Comparison of ENCODE assay signal across 8 cellular contexts in the genomic region with DNA sequence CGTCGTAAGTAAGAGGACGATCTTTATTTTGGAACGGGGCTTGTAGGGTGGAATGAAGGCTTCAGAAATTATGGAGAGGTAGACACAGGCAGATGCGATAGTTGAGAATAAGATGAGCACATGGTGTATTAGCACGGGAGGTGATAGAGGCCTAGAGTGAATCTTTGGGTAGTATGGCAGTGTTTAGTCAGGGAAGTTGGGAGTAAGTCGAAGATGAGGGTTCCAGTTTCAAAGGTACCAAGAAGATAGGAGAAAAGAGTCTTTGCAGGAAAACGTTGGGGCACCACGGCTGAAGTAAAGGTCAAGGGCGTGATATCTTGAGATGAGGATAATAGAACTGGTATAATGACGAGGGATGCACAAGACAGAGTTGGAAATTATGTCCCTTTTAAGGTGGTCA. TPM values are rescaled to one million over a fixed set of nuclear protein-coding genes. Genes with fewer than 3 reads are reported as not detected.
A peak's percentile ranks its signal among the peaks of the same experiment; 100 is the strongest.
DNase-seq lines count a peak whose midpoint lies in the region; ATAC-seq, FAIRE-seq and TF ChIP-seq lines count a peak whose summit lies in the region.

No MANE protein-coding gene starts in this region.

- H3K27me3 ChIP-seq in BE2C (no peaks in the 10 kb centered on the region), bronchial epithelial cell (ENCODE audit: control insufficient read depth, insufficient read depth, low read length) (no peaks in the 10 kb centered on the region), mucosa of stomach (ENCODE audit: control insufficient read depth, insufficient read depth, low read length) (no peaks in the 10 kb centered on the region)

- H3K4me3 ChIP-seq in BE2C (ENCODE audit: low read depth, low read length) (peak overlapping the region; percentile 85), bronchial epithelial cell (ENCODE audit: low read depth, low read length) (peak overlapping the region; percentile 66), mucosa of stomach (ENCODE audit: low read length) (peak overlapping the region; percentile 73)

- H3K36me3 ChIP-seq in BE2C (no peaks in the 10 kb centered on the region), bronchial epithelial cell (ENCODE audit: control insufficient read depth, insufficient read depth, low read length) (peaks cover 3% of the 10 kb centered on the region), mucosa of stomach (ENCODE audit: control insufficient read depth, insufficient read depth, low read length) (no peaks in the 10 kb centered on the region)

- no peaks in the 10 kb centered on the region for H3K4me1 ChIP-seq in BE2C
- H3K4me1 ChIP-seq in mucosa of stomach (ENCODE audit: control insufficient read depth, insufficient read depth, low read length) = no peaks in the 10 kb centered on the region

- no peak for ATAC-seq in GM18868 (IDR thresholded peaks at IDR 0.05; ENCODE audit: unreplicated experiment)

- FAIRE-seq in bronchial epithelial cell (lab: Jason Lieb, UNC) (no peak), RCC 7860 (lab: Jason Lieb, UNC) (no peak)

- TF ChIP-seq CTCF in BE2C (IDR thresholded peaks at IDR 0.05; ENCODE audit: low read depth, low read length) (no peak), bronchial epithelial cell (IDR thresholded peaks at IDR 0.05; ENCODE audit: insufficient read depth, low read length, severe bottlenecking) (no peak)

- peak overlapping the region; percentile 86 for H3K9ac ChIP-seq in mucosa of stomach (ENCODE audit: low read length)

- in situ Hi-C loops in KBM-7 (cut with MboI; ENCODE audit: low pct_unique_long_range_greater_than_20kb, low sequenced_read_pairs) = no loop called here

- DNase-seq in BE2C (no peak), KBM-7 (peak; percentile 16), bronchial epithelial cell (ENCODE audit: low read depth) (peak; percentile 7), RCC 7860 (ENCODE audit: low spot score) (no peak), NCI-H345 (lab: John Stamatoyannopoulos, UW) (no peak)
- no peak for DNase-seq in stimulated activated CD4-positive, alpha-beta T cell treated with anti-CD3 and anti-CD28 coated beads, Interleukin-2, amount 100 ng/mL, for 48 hours

- H3K9me3 ChIP-seq in BE2C (no peaks in the 10 kb centered on the region), mucosa of stomach (ENCODE audit: control insufficient read depth, low read length) (no peaks in the 10 kb centered on the region)

RNA-seq across cellular contexts. Expression of a gene that starts 0.7 kb away (rescaled TPM):
- 14.5 TPM for polyA plus RNA-seq in BE2C (2012; ENCODE audit: insufficient read depth, insufficient read length, low read depth)
- total RNA-seq in bronchial epithelial cell = 24.2 and 30.6 TPM in 2 replicates

Comparison
In these comparisons a context has a peak if more than half of its experiments do, and no peak if none do; other contexts are left out.
1. DNase-seq: peak in KBM-7 (single experiment) and bronchial epithelial cell (single experiment); none in BE2C (single experiment), stimulated activated CD4-positive, alpha-beta T cell treated with anti-CD3 and anti-CD28 coated beads, Interleukin-2, amount 100 ng/mL, for 48 hours (0 of 2), RCC 7860 (single experiment) and NCI-H345 (single experiment).
2. Peak in every context shown above with its lines, with median percentiles within 50 percentile points of each other: H3K4me3 ChIP-seq.